Comparison of ENCODE assay signal across 25 cellular contexts in the genomic region with DNA sequence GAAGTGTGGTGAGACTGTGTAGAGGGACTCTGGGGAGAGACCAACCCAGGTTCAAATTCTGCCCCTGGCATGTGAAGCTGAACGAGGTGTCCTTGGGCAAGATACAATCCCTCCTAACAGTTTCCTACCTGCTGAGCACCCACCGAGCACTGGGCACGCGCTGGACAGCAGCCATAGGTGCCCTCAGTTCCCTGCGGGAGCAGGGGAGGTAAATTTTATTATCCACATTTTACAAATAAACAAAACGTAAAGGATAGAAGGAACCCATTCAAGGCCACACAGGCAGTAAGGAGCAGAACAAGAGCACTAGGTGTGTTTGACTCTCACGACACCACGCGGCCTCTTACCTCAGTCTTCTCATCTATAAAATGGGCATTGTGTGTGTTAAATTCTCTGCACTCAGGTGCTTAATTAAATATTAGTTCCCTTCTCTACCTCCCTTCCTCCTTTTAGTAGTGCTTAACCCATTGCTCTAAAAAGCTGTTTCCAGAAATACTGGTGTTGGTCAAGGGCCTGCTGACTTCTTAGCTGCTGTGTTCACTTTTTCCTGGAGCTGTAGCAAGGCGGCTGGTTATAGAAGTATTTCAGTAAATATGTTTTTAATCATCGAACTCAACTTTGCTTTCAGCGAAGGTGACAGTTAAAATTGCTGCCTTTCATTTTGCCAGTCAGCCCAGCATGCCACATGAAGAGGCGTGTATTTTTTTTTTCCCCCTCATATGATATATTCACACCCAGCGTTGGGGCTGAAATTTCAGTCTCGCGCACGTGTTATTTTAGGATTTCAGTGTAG. TPM values are rescaled to one million over a fixed set of nuclear protein-coding genes. Genes with fewer than 3 reads are reported as not detected.
"Had no signal": no experiment of that assay in that cellular context is flagged by ENCODE, and none has a peak within 500 bp of the region (broad histone marks: within the 10 kb centered on the region; RNA-seq: fewer than 3 reads in every experiment).

No MANE protein-coding gene starts in this region.

- H3K36me3 Mint-ChIP-seq: activated CD8-positive, alpha-beta memory T cell treated with anti-CD3 and anti-CD28 coated beads, Interleukin-2, amount 10 ng/mL, durations not matched to agents 7 days and 5 days; activated naive CD4-positive, alpha-beta T cell treated with anti-CD3 and anti-CD28 coated beads, Interleukin-2, amount 50 U/mL, for 24 hours had no signal

- H3K4me1 Mint-ChIP-seq: activated B cell treated with CpG ODN at 0.5 μM for 24 hours; activated CD4-positive, alpha-beta T cell treated with anti-CD3 and anti-CD28 coated beads, Interleukin-2, amount 10 ng/mL, durations not matched to agents 24 days and 14 days; activated CD8-positive, alpha-beta memory T cell treated with anti-CD3 and anti-CD28 coated beads, Interleukin-2, amount 10 ng/mL, durations not matched to agents 7 days and 5 days; activated naive CD4-positive, alpha-beta T cell treated with anti-CD3 and anti-CD28 coated beads, Interleukin-2, amount 50 U/mL, for 24 hours; central memory CD8-positive, alpha-beta T cell had no signal

- H3K4me3 Mint-ChIP-seq: activated B cell treated with CpG ODN at 0.5 μM for 24 hours; activated CD4-positive, alpha-beta T cell treated with anti-CD3 and anti-CD28 coated beads, Interleukin-2, amount 10 ng/mL, durations not matched to agents 24 days and 14 days; activated CD8-positive, alpha-beta memory T cell treated with anti-CD3 and anti-CD28 coated beads, Interleukin-2, amount 10 ng/mL, durations not matched to agents 7 days and 5 days; activated naive CD4-positive, alpha-beta T cell treated with anti-CD3 and anti-CD28 coated beads, Interleukin-2, amount 50 U/mL, for 24 hours; activated T-cell treated with anti-CD3 and anti-CD28 coated beads, Interleukin-2, amount 50 U/mL, for 24 hours; activated T-helper 1 cell treated with anti-CD3 and anti-CD28 coated beads, Interleukin-12 subunit alpha, Interleukin-12 subunit beta, Interleukin-2, Interleukin-4 antibody, amounts not matched to agents 30 ng/mL and 10 ng/mL and 1 ng/mL, durations not matched to agents 14 hours and 24 hours and 36 hours; central memory CD8-positive, alpha-beta T cell; T-helper 2 cell treated with Interferon-gamma antibody and Interleukin-4, amounts not matched to agents 5 μg/mL and 100 μg/mL, for 36 hours had no signal

- H3K9me3 ChIP-seq: SK-N-SH had no signal

- H3K27ac Mint-ChIP-seq: activated B cell treated with CpG ODN at 0.5 μM for 24 hours; activated CD4-positive, alpha-beta T cell treated with anti-CD3 and anti-CD28 coated beads, Interleukin-2, amount 10 ng/mL, durations not matched to agents 24 days and 14 days; activated CD8-positive, alpha-beta memory T cell treated with anti-CD3 and anti-CD28 coated beads, Interleukin-2, amount 10 ng/mL, durations not matched to agents 7 days and 5 days; activated naive CD4-positive, alpha-beta T cell treated with anti-CD3 and anti-CD28 coated beads, Interleukin-2, amount 50 U/mL, for 24 hours; activated T-cell treated with anti-CD3 and anti-CD28 coated beads, Interleukin-2, amount 50 U/mL, for 24 hours; activated T-helper 1 cell treated with anti-CD3 and anti-CD28 coated beads, Interleukin-12 subunit alpha, Interleukin-12 subunit beta, Interleukin-2, Interleukin-4 antibody, amounts not matched to agents 30 ng/mL and 10 ng/mL and 1 ng/mL, durations not matched to agents 14 hours and 24 hours and 36 hours; T-helper 2 cell treated with Interferon-gamma antibody and Interleukin-4, amounts not matched to agents 5 μg/mL and 100 μg/mL, for 36 hours had no signal

- H3K9ac ChIP-seq: SK-N-SH had no signal

- ATAC-seq: activated CD8-positive, alpha-beta memory T cell treated with anti-CD3 and anti-CD28 coated beads, Interleukin-2, amount 10 ng/mL, durations not matched to agents 7 days and 5 days; Right ventricle myocardium inferior had no signal

- FAIRE-seq: bronchial epithelial cell had no signal

- DNase-seq: activated B cell treated with CpG ODN at 0.5 μM for 24 hours; activated CD4-positive, alpha-beta T cell treated with anti-CD3 and anti-CD28 coated beads for 1 hour; activated CD4-positive, alpha-beta T cell treated with anti-CD3 and anti-CD28 coated beads, Interleukin-2, amount 10 ng/mL, durations not matched to agents 24 days and 14 days; activated CD4-positive, alpha-beta T cell treated with anti-CD3 and anti-CD28 coated beads, Interleukin-2, amount 50 U/mL, for 48 hours; activated CD8-positive, alpha-beta memory T cell treated with anti-CD3 and anti-CD28 coated beads, Interleukin-2, amount 10 ng/mL, durations not matched to agents 7 days and 5 days; activated effector memory CD4-positive, alpha-beta T cell treated with Interleukin-2 at 50 U/mL for 16 hours; activated naive CD4-positive, alpha-beta T cell; activated T-cell treated with anti-CD3 and anti-CD28 coated beads, Interleukin-2, amount 50 U/mL, for 24 hours; aorta; KG1; NCI-H1048; NCI-H2029 treated with DMSO at 0.1 percent for 48 hours; NCI-H226; NCI-H526; NCI-H82; RPMI8226; SK-N-SH had no signal

- H3K4me2 ChIP-seq: SK-N-SH had no signal

RNA-seq across cellular contexts. Expression of gene PGBD5, which starts 41.6 kb away (rescaled TPM):
- total RNA-seq: activated B cell treated with CpG ODN at 0.5 μM for 24 hours; activated CD8-positive, alpha-beta memory T cell treated with anti-CD3 and anti-CD28 coated beads, Interleukin-2, amount 10 ng/mL, durations not matched to agents 7 days and 5 days; activated T-helper 1 cell treated with anti-CD3 and anti-CD28 coated beads, Interleukin-12 subunit alpha, Interleukin-12 subunit beta, Interleukin-2, Interleukin-4 antibody, amounts not matched to agents 30 ng/mL and 10 ng/mL and 1 ng/mL, durations not matched to agents 14 hours and 24 hours and 36 hours; NCI-H460; OCI-LY7 had no signal
